ENCODE assay signal across 29 cellular contexts in genomic region chrX:3540105-3540504, GRCh38.
"Had no signal": no experiment of that assay in that cellular context is flagged by ENCODE, and none has a peak within 500 bp of the region (broad histone marks: within the 10 kb centered on the region; RNA-seq: fewer than 3 reads in every experiment).

No MANE protein-coding gene starts in this region.

- H3K27ac ChIP-seq: left lung, lower lobe of right lung, neural progenitor cell, neutrophil, parathyroid adenoma, right atrium auricular region, skin epidermis, stomach, testis, thyroid gland, upper lobe of right lung had no signal

- DNase-seq: hippocampal formation; kidney; left colon; left lung; lower lobe of right lung; mesendoderm; naive B cell; natural killer cell; nephron progenitor cell; occipital lobe; stimulated activated CD4-positive, alpha-beta T cell treated with anti-CD3 and anti-CD28 coated beads, Interleukin-12 subunit alpha, Interleukin-12 subunit beta, amount 100 ng/mL, for 4 hours; stimulated activated CD4-positive, alpha-beta T cell treated with anti-CD3 and anti-CD28 coated beads, Interleukin-15, amount 100 ng/mL, for 24 hours; stimulated activated CD4-positive, alpha-beta T cell treated with anti-CD3 and anti-CD28 coated beads, Interleukin-2, amount 100 ng/mL, for 24 hours; stimulated activated CD4-positive, alpha-beta T cell treated with anti-CD3 and anti-CD28 coated beads, Interleukin-4, amount 100 ng/mL, for 1 hour; stimulated activated naive B cell treated with anti-CD40 and anti-IgM and Interleukin-4, amounts not matched to agents 10 μg/mL and 1 μg/mL and 100 μg/mL, for 72 hours; stimulated activated naive CD8-positive, alpha-beta T cell treated with anti-CD3 and anti-CD28 coated beads, Interleukin-15, Interleukin-2, amounts not matched to agents 100 U/mL and 50 U/mL, for 24 hours; stomach; testis; thyroid gland; trophoblast cell; upper lobe of right lung had no signal

- H3K79me2 ChIP-seq: parathyroid adenoma had no signal

- H3K4me1 Mint-ChIP-seq: mesothelial cell of epicardium; naive B cell; natural killer cell; nephron progenitor cell; neural progenitor cell; stimulated activated naive B cell treated with anti-CD40 and anti-IgM and Interleukin-4, amounts not matched to agents 10 μg/mL and 1 μg/mL and 100 μg/mL, for 72 hours had no signal

- H3K4me3 Mint-ChIP-seq: mesothelial cell of epicardium; naive B cell; natural killer cell; nephron progenitor cell; neural progenitor cell; stimulated activated naive B cell treated with anti-CD40 and anti-IgM and Interleukin-4, amounts not matched to agents 10 μg/mL and 1 μg/mL and 100 μg/mL, for 72 hours had no signal

- ATAC-seq: left colon; left lung; lower lobe of right lung; natural killer cell; sciatic nerve; stimulated activated naive B cell treated with anti-CD40 and anti-IgM and Interleukin-4, amounts not matched to agents 10 μg/mL and 1 μg/mL and 100 μg/mL, for 72 hours; stimulated activated naive CD8-positive, alpha-beta T cell treated with anti-CD3 and anti-CD28 coated beads, Interleukin-15, Interleukin-2, amounts not matched to agents 100 U/mL and 50 U/mL, for 24 hours; upper lobe of right lung had no signal

- H3K4me2 ChIP-seq: neural progenitor cell had no signal

- H3K4me3 ChIP-seq: left lung, lower lobe of right lung, neural progenitor cell, right atrium auricular region, skin epidermis, stomach, testis, thyroid gland, upper lobe of right lung had no signal

- H3K9me3 ChIP-seq: left lung, lower lobe of right lung, neutrophil, testis, thyroid gland, upper lobe of right lung had no signal

- H2AFZ ChIP-seq: neural progenitor cell, parathyroid adenoma had no signal

- H3K4me1 ChIP-seq: left lung, lower lobe of right lung, neural progenitor cell, parathyroid adenoma, right atrium auricular region, stomach, testis, thyroid gland, upper lobe of right lung had no signal

- H3K27me3 ChIP-seq: left lung, neural progenitor cell, neutrophil, right atrium auricular region, stomach, testis, thyroid gland, upper lobe of right lung had no signal

- FAIRE-seq: kidney, urothelium cell line had no signal

- H3K36me3 ChIP-seq: left lung, lower lobe of right lung, neural progenitor cell, neutrophil, right atrium auricular region, stomach, thyroid gland, upper lobe of right lung had no signal

- H3K36me3 Mint-ChIP-seq: natural killer cell, neural progenitor cell had no signal

- H3K27ac Mint-ChIP-seq: mesothelial cell of epicardium; natural killer cell; nephron progenitor cell; neural progenitor cell; stimulated activated naive B cell treated with anti-CD40 and anti-IgM and Interleukin-4, amounts not matched to agents 10 μg/mL and 1 μg/mL and 100 μg/mL, for 72 hours had no signal

- H3K9ac ChIP-seq: neural progenitor cell, parathyroid adenoma had no signal
